ENCODE assay signal across 1 cellular context in genomic region chr11:9697766-9698165, GRCh38.
TF ChIP-seq lines count a peak whose summit lies in the region.

No MANE protein-coding gene starts in this region.

TF ChIP-seq in GM23338, 12 proteins besides CTCF, POLR2A, EP300 and RAD21:
- TF ChIP-seq CREB1 (CRISPR knock-in tag; IDR thresholded peaks at IDR 0.05; ENCODE audit: low read depth) (no peak), EZH2 (IDR thresholded peaks at IDR 0.05; ENCODE audit: low read depth, unreplicated experiment) (no peak), STAT1 (IDR thresholded peaks at IDR 0.05; ENCODE audit: unreplicated experiment) (no peak), POLR2AphosphoS5 (IDR thresholded peaks at IDR 0.05; ENCODE audit: low read depth) (no peak), ZNF114 (CRISPR knock-in tag; IDR thresholded peaks at IDR 0.05) (no peak), REST (IDR thresholded peaks at IDR 0.05; ENCODE audit: unreplicated experiment) (no peak), EZH2phosphoT487 (IDR thresholded peaks at IDR 0.05; ENCODE audit: unreplicated experiment) (no peak)
- TF ChIP-seq, protein P1, sequence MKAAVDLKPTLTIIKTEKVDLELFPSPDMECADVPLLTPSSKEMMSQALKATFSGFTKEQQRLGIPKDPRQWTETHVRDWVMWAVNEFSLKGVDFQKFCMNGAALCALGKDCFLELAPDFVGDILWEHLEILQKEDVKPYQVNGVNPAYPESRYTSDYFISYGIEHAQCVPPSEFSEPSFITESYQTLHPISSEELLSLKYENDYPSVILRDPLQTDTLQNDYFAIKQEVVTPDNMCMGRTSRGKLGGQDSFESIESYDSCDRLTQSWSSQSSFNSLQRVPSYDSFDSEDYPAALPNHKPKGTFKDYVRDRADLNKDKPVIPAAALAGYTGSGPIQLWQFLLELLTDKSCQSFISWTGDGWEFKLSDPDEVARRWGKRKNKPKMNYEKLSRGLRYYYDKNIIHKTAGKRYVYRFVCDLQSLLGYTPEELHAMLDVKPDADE (IDR thresholded peaks at IDR 0.05): no peak
TF ChIP-seq in GM23338: peak in this region for 0.
